ENCODE assay signal across 8 cellular contexts in genomic region chr11:32893947-32894827, GRCh38. TPM values are rescaled to one million over a fixed set of nuclear protein-coding genes. Genes with fewer than 3 reads are reported as not detected.
DNase-seq lines count a peak whose midpoint lies in the region; ATAC-seq, FAIRE-seq and TF ChIP-seq lines count a peak whose summit lies in the region.

No MANE protein-coding gene starts in this region.

- DNase-seq in AML-193 (lab: John Stamatoyannopoulos, UW) (peak; percentile 40 to 56), NCI-H1436 treated with DMSO at 0.1 percent for 48 hours (lab: John Stamatoyannopoulos, UW) (peak; percentile 57), SW480 (ENCODE audit: low spot score) (peak; percentile 87), HepG2 (ENCODE audit: low spot score) (peak; percentile 81)

- H2AFZ ChIP-seq in HepG2 (ENCODE audit: low read length): no peak overlapping the region

- in situ Hi-C loops in HepG2 (cut with HindIII; ENCODE audit: extremely low pct_ligation_motif_present, low pct_unique_long_range_greater_than_20kb): no loop called here

- TSS peak; percentile 58 for BruUV-seq in HepG2 (replicated peaks; lab: Mats Ljungman, UMichigan)

- peak; percentile 80 for FAIRE-seq in HepG2 (lab: Jason Lieb, UNC)

- H3K4me1 Mint-ChIP-seq in stimulated activated naive CD8-positive, alpha-beta T cell treated with anti-CD3 and anti-CD28 coated beads, Interleukin-15, Interleukin-2, amounts not matched to agents 100 ng/mL and 50 ng/mL, for 24 hours (ENCODE audit: low read depth): peaks cover 50% of the 10 kb centered on the region

- H3K9ac ChIP-seq in duodenal mucosa (ENCODE audit: low read depth in 1 of 2, low read length in 2 of 2) (peak overlapping the region; percentile 74 to 76), HepG2 (ENCODE audit: insufficient read depth, low read depth, low read length) (peak overlapping the region; percentile 94)

- H3K4me3 ChIP-seq in duodenal mucosa (ENCODE audit: low read depth in 1 of 2, low read length in 2 of 2) (peak overlapping the region; percentile 79 to 86), HepG2 (replicated peaks in 1 of 3; ENCODE audit: insufficient read depth in 1 of 3, low read depth in 2 of 3, low read length in 3 of 3) (peak overlapping the region; percentile 73 to 98 (median 93))

- TF ChIP-seq EP300 in HepG2 (IDR thresholded peaks at IDR 0.05; ENCODE audit: low read depth in 2 of 2, low read length in 2 of 2) (no peak), HepG2 (CRISPR knock-in tag; IDR thresholded peaks at IDR 0.05; ENCODE audit: borderline replicate concordance) (no peak)

- intact Hi-C loops in HepG2 (cut with micrococcal nuclease; ENCODE audit: unreplicated experiment): loop anchor here (1.0 to 5.0 kb wide), 2 partner anchors 121 to 268 kb away; partner anchors contain the start of genes CSTF3 and DEPDC7

- H3K79me2 ChIP-seq in HepG2 (ENCODE audit: insufficient read depth, low read length): peaks cover 58% of the 10 kb centered on the region

- POLR2A ChIA-PET in HepG2 (lab: Yijun Ruan, JAX): no interaction called here

- 2% methylated on average over 21 of the region's 21 CpGs for whole genome bisulfite sequencing in HepG2 (ENCODE audit: low lambda C conversion rate)

- H3K9me3 ChIP-seq in duodenal mucosa (ENCODE audit: control insufficient read depth in 1 of 2, low read length in 2 of 2) (no peaks in the 10 kb centered on the region), HepG2 (ENCODE audit: low read length) (no peaks in the 10 kb centered on the region)

- H3K27ac ChIP-seq in duodenal mucosa (ENCODE audit: low read depth, low read length): no peak overlapping the region
- H3K27ac ChIP-seq in HepG2 (ENCODE audit: extremely low read length, insufficient read depth, low read length): peak overlapping the region; percentile 88

- no peak for TF ChIP-seq RAD21 in HepG2 (CRISPR knock-in tag; IDR thresholded peaks at IDR 0.05)

- no peaks in the 10 kb centered on the region for H3K9me3 Mint-ChIP-seq in stimulated activated naive CD8-positive, alpha-beta T cell treated with anti-CD3 and anti-CD28 coated beads, Interleukin-15, Interleukin-2, amounts not matched to agents 100 ng/mL and 50 ng/mL, for 24 hours

- peak in 1 of 2 experiments; percentile 91; a peak in 3 of 4 replicates for TF ChIP-seq POLR2A in HepG2 (IDR thresholded peaks at IDR 0.05; ENCODE audit: insufficient read depth in 1 of 2, low read depth in 2 of 2, low read length in 2 of 2)

- ATAC-seq in GM18511 (IDR thresholded peaks at IDR 0.05; ENCODE audit: unreplicated experiment): peak; percentile 14
- ATAC-seq in HepG2: peak; percentile 76
- no peak for ATAC-seq in HG03439 (IDR thresholded peaks at IDR 0.05; ENCODE audit: unreplicated experiment)

- H3K4me1 ChIP-seq in duodenal mucosa (ENCODE audit: control insufficient read depth in 1 of 2, insufficient read depth in 2 of 2, low read length in 2 of 2) (peaks cover 0 to 12% of the 10 kb centered on the region in 2 donors), HepG2 (ENCODE audit: insufficient read depth, low read length) (peaks cover 24% of the 10 kb centered on the region)

- CTCF ChIA-PET in HepG2 (lab: Yijun Ruan, JAX; ENCODE audit: low intra/inter-chr PET ratio, low total read pairs): no interaction called here

- H3K27me3 ChIP-seq in duodenal mucosa (ENCODE audit: control insufficient read depth in 1 of 2, insufficient read depth in 2 of 2, low read length in 2 of 2): no peaks in the 10 kb centered on the region
- H3K27me3 ChIP-seq in HepG2 (ENCODE audit: control insufficient read depth in 1 of 2, insufficient read depth in 2 of 2, low read length in 2 of 2): peaks cover 0 to 3% of the 10 kb centered on the region in 2 experiments; a peak in 1 of 5 replicates

- H3K36me3 Mint-ChIP-seq in stimulated activated naive CD8-positive, alpha-beta T cell treated with anti-CD3 and anti-CD28 coated beads, Interleukin-15, Interleukin-2, amounts not matched to agents 100 ng/mL and 50 ng/mL, for 24 hours (ENCODE audit: low read depth): peaks cover 7% of the 10 kb centered on the region

- TF ChIP-seq CTCF in HepG2 (CRISPR knock-in tag; IDR thresholded peaks at IDR 0.05): no peak

- no peaks in the 10 kb centered on the region for H3K27me3 Mint-ChIP-seq in stimulated activated naive CD8-positive, alpha-beta T cell treated with anti-CD3 and anti-CD28 coated beads, Interleukin-15, Interleukin-2, amounts not matched to agents 100 ng/mL and 50 ng/mL, for 24 hours

- peak overlapping the region; percentile 87 for H3K4me3 Mint-ChIP-seq in stimulated activated naive CD8-positive, alpha-beta T cell treated with anti-CD3 and anti-CD28 coated beads, Interleukin-15, Interleukin-2, amounts not matched to agents 100 ng/mL and 50 ng/mL, for 24 hours

- no peaks in the 10 kb centered on the region for H3K36me3 ChIP-seq in duodenal mucosa (ENCODE audit: control insufficient read depth in 1 of 2, insufficient read depth in 2 of 2, low read length in 2 of 2)
- no peaks in the 10 kb centered on the region; a peak in 4 of 5 replicates for H3K36me3 ChIP-seq in HepG2 (replicated peaks in 1 of 2; ENCODE audit: control insufficient read depth in 1 of 2, insufficient read depth in 2 of 2, low read length in 2 of 2)

- peak overlapping the region; percentile 96 for H3K27ac Mint-ChIP-seq in stimulated activated naive CD8-positive, alpha-beta T cell treated with anti-CD3 and anti-CD28 coated beads, Interleukin-15, Interleukin-2, amounts not matched to agents 100 ng/mL and 50 ng/mL, for 24 hours

- H3K4me2 ChIP-seq in HepG2 (ENCODE audit: low read depth, low read length): peak overlapping the region; percentile 65

- H4K20me1 ChIP-seq in HepG2 (ENCODE audit: insufficient read depth, low read length): peaks cover 4% of the 10 kb centered on the region; the same call in 1 of the 2 replicates

TF ChIP-seq in HepG2, 621 proteins besides CTCF, POLR2A, EP300 and RAD21 (continues in another document):
- peak; percentile 40; the same call in 1 of the 2 replicates for TF ChIP-seq DMAP1 (CRISPR knock-in tag; IDR thresholded peaks at IDR 0.05)
- peak; percentile 65 for TF ChIP-seq CREB1 (IDR thresholded peaks at IDR 0.05)
- peak; percentile 75 for TF ChIP-seq CREB1 (CRISPR knock-in tag; IDR thresholded peaks at IDR 0.05)
- no peak for TF ChIP-seq ZNF550 (CRISPR knock-in tag; IDR thresholded peaks at IDR 0.05; ENCODE audit: borderline replicate concordance)

RNA-seq across cellular contexts. Expression of gene QSER1, which starts 1.6 kb away (rescaled TPM):
- total RNA-seq in HepG2 (2016; rRNA removed; fragmentation: Illumina TruSeq; extraction: Trizol): 17.3 and 46.6 TPM in 2 replicates
- total RNA-seq in HepG2 (2016; cell fraction: cytosol; rRNA removed; fragmentation: Illumina TruSeq; extraction: Trizol; ENCODE audit: low read depth): 4.8 and 5.0 TPM in 2 replicates
- total RNA-seq in HepG2 (2016; cell fraction: insoluble cytoplasmic fraction; rRNA removed; fragmentation: Illumina TruSeq; extraction: Trizol): 15.6 and 43.0 TPM in 2 replicates
- 22.5 and 28.8 TPM in 2 replicates for total RNA-seq in HepG2 (2016; cell fraction: membrane; rRNA removed; fragmentation: Illumina TruSeq; extraction: Trizol)
- total RNA-seq in HepG2 (2016; cell fraction: nucleus; rRNA removed; fragmentation: Illumina TruSeq; extraction: Trizol): 34.3 and 37.9 TPM in 2 replicates
- polyA plus RNA-seq in HepG2 (2011; rRNA removed): 7.2 and 8.9 TPM in 2 replicates
- polyA plus RNA-seq in HepG2 (2011; cell fraction: cytosol; rRNA removed): 3.4 and 6.2 TPM in 2 replicates
- polyA plus RNA-seq in HepG2 (2011; cell fraction: nucleus; rRNA removed): 9.4 and 9.5 TPM in 2 replicates
- polyA plus RNA-seq in HepG2 (2012): 10.3 and 11.4 TPM in 2 replicates
- 0.72 and 0.80 TPM in 2 replicates for polyA plus RNA-seq in HepG2 (2016; cell fraction: cytosol; fragmentation: Illumina TruSeq; extraction: Trizol; ENCODE audit: low read depth)
- polyA plus RNA-seq in HepG2 (2016; cell fraction: insoluble cytoplasmic fraction; fragmentation: Illumina TruSeq; extraction: Trizol; ENCODE audit: low read depth): 23.3 and 24.6 TPM in 2 replicates
- 3.3 and 4.0 TPM in 2 replicates for polyA plus RNA-seq in HepG2 (2016; cell fraction: membrane; fragmentation: Illumina TruSeq; extraction: Trizol; ENCODE audit: low read depth)
- polyA plus RNA-seq in HepG2 (2016; cell fraction: nucleus; fragmentation: Illumina TruSeq; extraction: Trizol; ENCODE audit: insufficient read depth, low read depth): 22.8 and 23.9 TPM in 2 replicates
- 33.0 and 71.4 TPM in 2 replicates for polyA minus RNA-seq in HepG2 (2011; rRNA and poly(A)+ RNA removed; ENCODE audit: low replicate concordance)
- polyA minus RNA-seq in HepG2 (2011; cell fraction: cytosol; rRNA and poly(A)+ RNA removed): 26.7 and 34.0 TPM in 2 replicates
- polyA minus RNA-seq in HepG2 (2011; cell fraction: nucleus; rRNA and poly(A)+ RNA removed): 50.7 and 52.3 TPM in 2 replicates
